ENCODE assay signal across 11 cellular contexts in the genomic region with DNA sequence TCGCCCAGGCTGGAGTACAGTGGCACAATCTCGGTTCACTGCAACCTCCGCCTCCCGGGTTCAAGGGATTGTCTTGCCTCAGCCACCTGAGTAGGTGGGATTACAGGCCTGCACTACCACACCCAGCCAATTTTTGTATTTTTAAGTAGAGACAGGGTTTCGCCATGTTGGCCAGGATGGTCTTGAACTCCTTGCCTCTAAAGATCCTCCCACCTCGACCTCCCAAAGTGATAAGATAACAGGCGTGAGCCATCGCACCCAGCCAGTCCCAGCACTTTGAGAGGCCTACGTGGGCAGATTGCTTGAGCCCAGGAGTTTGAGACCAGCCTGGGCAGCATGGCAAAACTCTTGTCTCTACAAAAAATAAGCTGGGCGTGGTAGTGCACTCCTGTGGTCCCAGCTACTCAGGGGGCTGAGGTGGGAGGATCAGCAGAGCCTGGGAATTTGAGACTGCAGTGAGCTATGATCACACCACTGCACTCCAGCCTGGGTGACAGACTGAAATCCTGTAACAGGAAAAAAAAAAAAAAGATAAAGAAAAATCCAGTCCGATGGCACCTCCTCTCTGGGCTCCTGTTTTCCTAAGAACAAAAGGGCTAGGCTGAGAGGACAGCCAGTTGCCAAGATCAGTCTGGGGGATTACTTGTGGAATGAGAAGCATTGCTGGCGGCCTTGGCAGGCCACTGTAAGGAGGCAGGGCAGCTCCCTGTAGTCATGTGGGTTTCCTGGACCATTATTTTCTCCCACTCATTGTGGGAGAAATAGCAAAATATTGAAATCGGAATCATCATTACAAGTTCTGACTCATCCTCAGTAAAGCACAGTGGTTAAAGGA. TPM values are rescaled to one million over a fixed set of nuclear protein-coding genes. Genes with fewer than 3 reads are reported as not detected.
DNase-seq lines count a peak whose midpoint lies in the region; TF ChIP-seq lines count a peak whose summit lies in the region.
"Had no signal": no experiment of that assay in that cellular context is flagged by ENCODE, and none has a peak within 500 bp of the region (broad histone marks: within the 10 kb centered on the region; RNA-seq: fewer than 3 reads in every experiment).

No MANE protein-coding gene starts in this region.

- peaks cover 30% of the 10 kb centered on the region for H3K4me1 ChIP-seq in osteoblast (ENCODE audit: insufficient read depth, low read length)

- H2AFZ ChIP-seq in osteoblast (ENCODE audit: low read length) = no peak overlapping the region

- H3K79me2 ChIP-seq in osteoblast (ENCODE audit: insufficient read depth, low read length) = no peaks in the 10 kb centered on the region

- peaks cover under 1% of the 10 kb centered on the region for H3K9me3 ChIP-seq in osteoblast (ENCODE audit: low read depth, low read length)

- peaks cover 8% of the 10 kb centered on the region for H3K4me1 Mint-ChIP-seq in activated naive CD8-positive, alpha-beta T cell treated with anti-CD3 and anti-CD28 coated beads for 36 hours

- H4K20me1 ChIP-seq in osteoblast (ENCODE audit: insufficient read depth, low read length) = no peaks in the 10 kb centered on the region

- no peaks in the 10 kb centered on the region for H3K36me3 ChIP-seq in osteoblast (ENCODE audit: insufficient read depth, low read length)

- H3K27ac ChIP-seq in osteoblast (ENCODE audit: low read depth, low read length) = peak overlapping the region; percentile 43

- H3K4me2 ChIP-seq in osteoblast (ENCODE audit: insufficient read depth, low read length) = peak overlapping the region; percentile 20

- no peak overlapping the region for H3K4me3 ChIP-seq in epithelial cell of esophagus (ENCODE audit: low read length)
- H3K4me3 ChIP-seq in osteoblast (ENCODE audit: insufficient read depth, low read length) = no peak overlapping the region

- peaks cover 41% of the 10 kb centered on the region for H3K27me3 ChIP-seq in osteoblast (ENCODE audit: insufficient read depth, low read length)

- TF ChIP-seq CTCF in epithelial cell of esophagus (IDR thresholded peaks at IDR 0.05; ENCODE audit: insufficient read depth, low read depth, low read length, missing control alignments) (no peak), osteoblast (IDR thresholded peaks at IDR 0.05; ENCODE audit: extremely low read depth, low read depth, low read length) (no peak)

- DNase-seq in EL (peak; percentile 77), NCI-H82 (lab: John Stamatoyannopoulos, UW) (peak; percentile 74), epithelial cell of esophagus (ENCODE audit: low read depth) (peak; percentile 58), osteoblast (ENCODE audit: insufficient read length, low spot score, missing footprints) (peak; percentile 94), NCI-H1694 (lab: John Stamatoyannopoulos, UW) (no peak), NCI-H187 (lab: John Stamatoyannopoulos, UW) (no peak), occipital lobe (lab: John Stamatoyannopoulos, UW) (no peak)
- DNase-seq in activated naive CD8-positive, alpha-beta T cell treated with anti-CD3 and anti-CD28 coated beads for 36 hours = no peak
- DNase-seq: NCI-H1694 treated with DMSO at 0.1 percent for 48 hours had no signal

- no peak overlapping the region for H3K27ac Mint-ChIP-seq in activated naive CD8-positive, alpha-beta T cell treated with anti-CD3 and anti-CD28 coated beads for 36 hours

- H3K36me3 Mint-ChIP-seq in activated naive CD8-positive, alpha-beta T cell treated with anti-CD3 and anti-CD28 coated beads for 36 hours = no peaks in the 10 kb centered on the region

- peaks cover 4% of the 10 kb centered on the region for H3K9me3 Mint-ChIP-seq in activated naive CD8-positive, alpha-beta T cell treated with anti-CD3 and anti-CD28 coated beads for 36 hours
- H3K9me3 Mint-ChIP-seq: central memory CD8-positive, alpha-beta T cell had no signal

- no peak overlapping the region for H3K4me3 Mint-ChIP-seq in activated naive CD8-positive, alpha-beta T cell treated with anti-CD3 and anti-CD28 coated beads for 36 hours
- H3K4me3 Mint-ChIP-seq: central memory CD8-positive, alpha-beta T cell had no signal

- peaks cover 8% of the 10 kb centered on the region for H3K27me3 Mint-ChIP-seq in activated naive CD8-positive, alpha-beta T cell treated with anti-CD3 and anti-CD28 coated beads for 36 hours

RNA-seq across cellular contexts. Expression of gene PIPOX, which starts 3.0 kb away (rescaled TPM):
- 1.4 and 1.8 TPM in 2 replicates for total RNA-seq in osteoblast
- total RNA-seq in activated naive CD8-positive, alpha-beta T cell treated with anti-CD3 and anti-CD28 coated beads for 36 hours = 1 to 10 TPM; 1.3 to 2.0 TPM
- total RNA-seq in occipital lobe = 4.1 TPM

RNA-seq across cellular contexts. Expression of gene SEZ6, which starts 34.1 kb away (rescaled TPM):
- total RNA-seq in osteoblast (not detected in 2 replicates), occipital lobe (36.2 TPM)
- total RNA-seq in activated naive CD8-positive, alpha-beta T cell treated with anti-CD3 and anti-CD28 coated beads for 36 hours = not detected
- total RNA-seq: activated CD8-positive, alpha-beta memory T cell treated with anti-CD3 and anti-CD28 coated beads for 36 hours had no signal

Comparison
In these comparisons a context has a peak if more than half of its experiments do, and no peak if none do; other contexts are left out.
1. DNase-seq: peak in EL (single experiment), NCI-H82 (single experiment), epithelial cell of esophagus (single experiment) and osteoblast (single experiment); none in NCI-H1694 (single experiment), NCI-H187 (0 of 2), activated naive CD8-positive, alpha-beta T cell treated with anti-CD3 and anti-CD28 coated beads for 36 hours (single experiment) and occipital lobe (single experiment).
2. RNA of gene SEZ6, which starts 34.1 kb away (total RNA-seq): 36.2 TPM in occipital lobe (single experiment); not detected in activated naive CD8-positive, alpha-beta T cell treated with anti-CD3 and anti-CD28 coated beads for 36 hours and not detected in osteoblast; every median in the first group is over 10 times any median in the second.